Comparison of ENCODE assay signal across 13 cellular contexts in the genomic region with DNA sequence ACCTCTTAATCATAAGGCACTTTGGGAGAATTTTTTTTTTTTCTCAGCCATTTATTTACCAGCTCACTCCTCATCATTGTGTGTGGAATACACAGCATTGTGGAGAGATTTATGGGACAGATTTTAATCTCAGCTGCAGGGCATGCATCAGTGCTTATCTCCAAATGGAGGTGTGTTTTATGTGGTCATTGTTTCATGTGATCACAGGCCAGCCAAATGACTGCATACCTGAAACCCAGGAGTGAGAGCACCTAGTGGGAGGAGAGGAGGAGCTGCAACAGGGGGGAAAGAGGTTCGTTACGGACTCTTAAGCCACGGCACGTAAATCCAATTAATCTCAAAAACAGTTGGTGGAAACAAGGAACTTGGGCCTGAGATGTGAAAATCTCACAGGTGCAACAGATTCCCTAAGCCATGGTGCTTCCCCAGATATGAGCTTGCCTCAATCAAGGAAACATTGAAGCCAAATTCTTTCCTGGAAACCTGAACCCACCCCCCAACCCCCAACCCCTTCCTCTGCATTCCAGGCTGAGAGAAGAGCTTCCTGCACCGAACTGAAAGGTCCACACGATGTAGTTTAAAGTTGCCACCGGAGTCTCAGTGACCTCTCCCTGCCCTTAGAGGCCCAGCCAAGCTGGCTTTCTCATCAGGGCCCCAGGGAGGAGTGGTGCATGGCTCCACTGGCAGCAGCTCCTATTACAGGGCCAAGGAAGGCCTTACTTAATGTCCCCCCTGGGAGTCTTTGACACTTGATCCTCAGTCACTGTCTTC.
DNase-seq lines count a peak whose midpoint lies in the region; ATAC-seq and TF ChIP-seq lines count a peak whose summit lies in the region.
"Had no signal": no experiment of that assay in that cellular context is flagged by ENCODE, and none has a peak within 500 bp of the region (broad histone marks: within the 10 kb centered on the region; RNA-seq: fewer than 3 reads in every experiment).

No MANE protein-coding gene starts in this region.

- POLR2A ChIA-PET in SK-N-SH (lab: Yijun Ruan, JAX) = interaction anchor here (1.1 kb wide), 1 partner anchor 15 kb away, joined by 3 read pairs; no protein-coding TSS in a partner anchor

- no peak for TF ChIP-seq RAD21 in SK-N-SH (IDR thresholded peaks at IDR 0.05; ENCODE audit: low read length)

- no peaks in the 10 kb centered on the region for H3K9me3 ChIP-seq in SK-N-SH
- H3K9me3 ChIP-seq: thoracic aorta had no signal

- H3K4me3 ChIP-seq in SK-N-SH (ENCODE audit: low read depth in 2 of 2, low read length in 1 of 2) = no peak overlapping the region
- H3K4me3 ChIP-seq: thoracic aorta had no signal

- no peaks in the 10 kb centered on the region for H3K27me3 ChIP-seq in SK-N-SH (ENCODE audit: insufficient read depth)

- no peaks in the 10 kb centered on the region for H4K20me1 ChIP-seq in SK-N-SH (ENCODE audit: insufficient read depth)

- CTCF ChIA-PET in SK-N-SH (lab: Yijun Ruan, JAX) = interaction anchor here (0.8 to 1.3 kb wide), 3 partner anchors 10 to 18 kb away, joined by 3 to 4 read pairs (median 3); no protein-coding TSS in a partner anchor

- H3K4me1 ChIP-seq in SK-N-SH (ENCODE audit: control insufficient read depth in 1 of 2, insufficient read depth in 2 of 2, low read depth in 1 of 2, low read length in 1 of 2) = peaks cover 0 to 13% of the 10 kb centered on the region in 2 experiments; a peak in 2 of 4 replicates

- no peak overlapping the region for H3K9ac ChIP-seq in SK-N-SH

- no peaks in the 10 kb centered on the region for H3K79me2 ChIP-seq in SK-N-SH (ENCODE audit: insufficient read depth)

- H3K9me2 ChIP-seq in SK-N-SH = no peaks in the 10 kb centered on the region

- H3F3A ChIP-seq in SK-N-SH (replicated peaks; ENCODE audit: insufficient read depth) = no peaks in the 10 kb centered on the region

- no peak for TF ChIP-seq CTCF in SK-N-SH (IDR thresholded peaks at IDR 0.05)

- DNase-seq in SK-N-SH (no peak), SW480 (ENCODE audit: low spot score) (peak; percentile 59), iPS-NIHi7 (ENCODE audit: extremely low spot score) (peak; percentile 49), islet precursor cell (no peak), LoVo (ENCODE audit: low spot score) (no peak)
- DNase-seq: activated naive CD8-positive, alpha-beta T cell treated with anti-CD3 and anti-CD28 coated beads, Interleukin-2, amount 10 ng/mL, durations not matched to agents 7 days and 5 days; erythroblast; NCI-H2081; T-cell had no signal

- no peaks in the 10 kb centered on the region for H3K36me3 ChIP-seq in SK-N-SH (replicated peaks in 1 of 2; ENCODE audit: control insufficient read depth in 1 of 2, insufficient read depth in 2 of 2, low read length in 1 of 2)
- H3K36me3 ChIP-seq: thoracic aorta had no signal

- no peak overlapping the region for H2AFZ ChIP-seq in SK-N-SH (ENCODE audit: low read depth)

- H3K27ac ChIP-seq in SK-N-SH (ENCODE audit: low read depth in 2 of 2, low read length in 1 of 2) = no peak overlapping the region; a peak in 1 of 4 replicates
- H3K27ac ChIP-seq: thoracic aorta had no signal

- ATAC-seq in SK-N-SH treated with all-trans-retinoic acid at 6 μM for 48 hours = no peak
- no peak for ATAC-seq in HG03159 (IDR thresholded peaks at IDR 0.05; ENCODE audit: unreplicated experiment)
- no peak for ATAC-seq in HG02623 (IDR thresholded peaks at IDR 0.05; ENCODE audit: unreplicated experiment)
- ATAC-seq: T-cell had no signal

- H3K4me2 ChIP-seq in SK-N-SH = no peak overlapping the region

- TF ChIP-seq EP300 in SK-N-SH (IDR thresholded peaks at IDR 0.05; ENCODE audit: borderline replicate concordance in 1 of 2, low read depth in 1 of 2, low read length in 1 of 2) = peak in 1 of 2 experiments; percentile 68; a peak in 1 of 4 replicates

- 75% methylated on average over 6 of the region's 7 CpGs for WGBS in SK-N-SH (ENCODE audit: low lambda C conversion rate)

TF ChIP-seq in SK-N-SH, 30 proteins besides CTCF, POLR2A, EP300 and RAD21:
- peak; percentile 79 for TF ChIP-seq GATA2 (CRISPR knock-in tag; IDR thresholded peaks at IDR 0.05)
- TF ChIP-seq NFIC (IDR thresholded peaks at IDR 0.05; ENCODE audit: borderline replicate concordance) = no peak

TF ChIP-seq in SK-N-SH treated with all-trans-retinoic acid at 6 μM for 48 hours, 23 proteins besides CTCF, POLR2A, EP300 and RAD21:
- TF ChIP-seq ZNF70 (CRISPR knock-in tag; IDR thresholded peaks at IDR 0.05) (no peak), SNAI2 (CRISPR knock-in tag; IDR thresholded peaks at IDR 0.05) (no peak), TCF4 (CRISPR knock-in tag; IDR thresholded peaks at IDR 0.05; ENCODE audit: borderline replicate concordance) (no peak), POU6F1 (CRISPR knock-in tag; IDR thresholded peaks at IDR 0.05; ENCODE audit: borderline replicate concordance, low read depth) (no peak), CSRNP3 (CRISPR knock-in tag; IDR thresholded peaks at IDR 0.05) (no peak), ZFP3 (CRISPR knock-in tag; IDR thresholded peaks at IDR 0.05) (no peak), ZNF8 (CRISPR knock-in tag; IDR thresholded peaks at IDR 0.05) (no peak), ZC3H10 (CRISPR knock-in tag; IDR thresholded peaks at IDR 0.05) (no peak), ESRRG (CRISPR knock-in tag; IDR thresholded peaks at IDR 0.05) (no peak)
- TF ChIP-seq, protein P1, sequence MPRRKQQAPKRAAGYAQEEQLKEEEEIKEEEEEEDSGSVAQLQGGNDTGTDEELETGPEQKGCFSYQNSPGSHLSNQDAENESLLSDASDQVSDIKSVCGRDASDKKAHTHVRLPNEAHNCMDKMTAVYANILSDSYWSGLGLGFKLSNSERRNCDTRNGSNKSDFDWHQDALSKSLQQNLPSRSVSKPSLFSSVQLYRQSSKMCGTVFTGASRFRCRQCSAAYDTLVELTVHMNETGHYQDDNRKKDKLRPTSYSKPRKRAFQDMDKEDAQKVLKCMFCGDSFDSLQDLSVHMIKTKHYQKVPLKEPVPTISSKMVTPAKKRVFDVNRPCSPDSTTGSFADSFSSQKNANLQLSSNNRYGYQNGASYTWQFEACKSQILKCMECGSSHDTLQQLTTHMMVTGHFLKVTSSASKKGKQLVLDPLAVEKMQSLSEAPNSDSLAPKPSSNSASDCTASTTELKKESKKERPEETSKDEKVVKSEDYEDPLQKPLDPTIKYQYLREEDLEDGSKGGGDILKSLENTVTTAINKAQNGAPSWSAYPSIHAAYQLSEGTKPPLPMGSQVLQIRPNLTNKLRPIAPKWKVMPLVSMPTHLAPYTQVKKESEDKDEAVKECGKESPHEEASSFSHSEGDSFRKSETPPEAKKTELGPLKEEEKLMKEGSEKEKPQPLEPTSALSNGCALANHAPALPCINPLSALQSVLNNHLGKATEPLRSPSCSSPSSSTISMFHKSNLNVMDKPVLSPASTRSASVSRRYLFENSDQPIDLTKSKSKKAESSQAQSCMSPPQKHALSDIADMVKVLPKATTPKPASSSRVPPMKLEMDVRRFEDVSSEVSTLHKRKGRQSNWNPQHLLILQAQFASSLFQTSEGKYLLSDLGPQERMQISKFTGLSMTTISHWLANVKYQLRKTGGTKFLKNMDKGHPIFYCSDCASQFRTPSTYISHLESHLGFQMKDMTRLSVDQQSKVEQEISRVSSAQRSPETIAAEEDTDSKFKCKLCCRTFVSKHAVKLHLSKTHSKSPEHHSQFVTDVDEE (CRISPR knock-in tag; IDR thresholded peaks at IDR 0.05) = no peak
- TF ChIP-seq, protein P2, sequence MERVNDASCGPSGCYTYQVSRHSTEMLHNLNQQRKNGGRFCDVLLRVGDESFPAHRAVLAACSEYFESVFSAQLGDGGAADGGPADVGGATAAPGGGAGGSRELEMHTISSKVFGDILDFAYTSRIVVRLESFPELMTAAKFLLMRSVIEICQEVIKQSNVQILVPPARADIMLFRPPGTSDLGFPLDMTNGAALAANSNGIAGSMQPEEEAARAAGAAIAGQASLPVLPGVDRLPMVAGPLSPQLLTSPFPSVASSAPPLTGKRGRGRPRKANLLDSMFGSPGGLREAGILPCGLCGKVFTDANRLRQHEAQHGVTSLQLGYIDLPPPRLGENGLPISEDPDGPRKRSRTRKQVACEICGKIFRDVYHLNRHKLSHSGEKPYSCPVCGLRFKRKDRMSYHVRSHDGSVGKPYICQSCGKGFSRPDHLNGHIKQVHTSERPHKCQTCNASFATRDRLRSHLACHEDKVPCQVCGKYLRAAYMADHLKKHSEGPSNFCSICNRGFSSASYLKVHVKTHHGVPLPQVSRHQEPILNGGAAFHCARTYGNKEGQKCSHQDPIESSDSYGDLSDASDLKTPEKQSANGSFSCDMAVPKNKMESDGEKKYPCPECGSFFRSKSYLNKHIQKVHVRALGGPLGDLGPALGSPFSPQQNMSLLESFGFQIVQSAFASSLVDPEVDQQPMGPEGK (CRISPR knock-in tag; IDR thresholded peaks at IDR 0.05; ENCODE audit: borderline replicate concordance) = no peak

Comparison
In these comparisons a context has a peak if more than half of its experiments do, and no peak if none do; other contexts are left out.
1. DNase-seq: peak in SW480 (single experiment) and iPS-NIHi7 (single experiment); none in SK-N-SH (single experiment), islet precursor cell (single experiment) and LoVo (single experiment).